8 cellular contexts compared by ENCODE assay signal in genomic region chr1:68111804-68112436, GRCh38.
DNase-seq lines count a peak whose midpoint lies in the region; ATAC-seq, FAIRE-seq and TF ChIP-seq lines count a peak whose summit lies in the region.

No MANE protein-coding gene starts in this region.

- H3K4me2 ChIP-seq in OCI-LY3 (ENCODE audit: low read length), result no peak overlapping the region

- H3K27ac ChIP-seq in HEK293 (ENCODE audit: extremely low read depth, low read depth, low read length) (no peak overlapping the region), OCI-LY3 (ENCODE audit: low read length) (no peak overlapping the region), lung (ENCODE audit: low read depth in 1 of 2, low read length in 1 of 2) (no peak overlapping the region)
- H3K27ac ChIP-seq in CD4-positive, alpha-beta T cell (ENCODE audit: low read depth, low read length), result no peak overlapping the region

- no peak overlapping the region for H3K4me3 Mint-ChIP-seq in CD4-positive, alpha-beta T cell
- H3K4me3 Mint-ChIP-seq in activated CD8-positive, alpha-beta T cell treated with anti-CD3 and anti-CD28 coated beads for 36 hours, result no peak overlapping the region

- no peaks in the 10 kb centered on the region for H3K36me3 Mint-ChIP-seq in CD4-positive, alpha-beta T cell (ENCODE audit: low read depth)
- no peaks in the 10 kb centered on the region for H3K36me3 Mint-ChIP-seq in activated CD8-positive, alpha-beta T cell treated with anti-CD3 and anti-CD28 coated beads for 36 hours (ENCODE audit: low read depth)

- peak; percentile 54 for ATAC-seq in lung (ENCODE audit: insufficient read depth, low FRiP score)
- ATAC-seq in CD4-positive, alpha-beta T cell (ENCODE audit: poor library complexity), result no peak
- no peak for ATAC-seq in activated CD8-positive, alpha-beta T cell treated with anti-CD3 and anti-CD28 coated beads for 36 hours

- TF ChIP-seq CTCF in AG09309 (IDR thresholded peaks at IDR 0.05; ENCODE audit: control insufficient read depth, insufficient read depth, low read depth, low read length, missing control alignments) (peak; percentile 74), HEK293 (tag by site-specific recombination; IDR thresholded peaks at IDR 0.05) (peak; percentile 80), OCI-LY3 (IDR thresholded peaks at IDR 0.05; ENCODE audit: low read depth, low read length) (peak; percentile 25; the same call in 1 of the 2 replicates), lung (IDR thresholded peaks at IDR 0.05; ENCODE audit: control extremely low read depth, extremely low read depth) (peak; percentile 25)
- no peak for TF ChIP-seq CTCF in CD4-positive, alpha-beta T cell (IDR thresholded peaks at IDR 0.05)
- TF ChIP-seq CTCF in activated CD8-positive, alpha-beta T cell treated with anti-CD3 and anti-CD28 coated beads for 36 hours (IDR thresholded peaks at IDR 0.05), result no peak

- H3K4me3 ChIP-seq in AG09309 (ENCODE audit: control insufficient read depth, low read depth, low read length), result no peak overlapping the region
- no peak overlapping the region for H3K4me3 ChIP-seq in HEK293 (ENCODE audit: low read depth, low read length)
- H3K4me3 ChIP-seq in OCI-LY3 (ENCODE audit: low read length), result no peak overlapping the region
- H3K4me3 ChIP-seq in lung, result no peak overlapping the region

- no peaks in the 10 kb centered on the region for H3K9me3 Mint-ChIP-seq in CD4-positive, alpha-beta T cell
- H3K9me3 Mint-ChIP-seq in activated CD8-positive, alpha-beta T cell treated with anti-CD3 and anti-CD28 coated beads for 36 hours, result no peaks in the 10 kb centered on the region

- H3K27me3 ChIP-seq in OCI-LY3 (ENCODE audit: low read depth, low read length), result no peaks in the 10 kb centered on the region
- no peaks in the 10 kb centered on the region for H3K27me3 ChIP-seq in lung (ENCODE audit: control insufficient read depth, insufficient read depth)
- H3K27me3 ChIP-seq in CD4-positive, alpha-beta T cell (ENCODE audit: control insufficient read depth, insufficient read depth, low read length), result peaks cover 10% of the 10 kb centered on the region

- no peaks in the 10 kb centered on the region for H3K4me1 ChIP-seq in HEK293 (ENCODE audit: control insufficient read depth, insufficient read depth, low read length)
- H3K4me1 ChIP-seq in OCI-LY3 (ENCODE audit: low read length), result peaks cover under 1% of the 10 kb centered on the region; the same call in 1 of the 2 replicates
- peaks cover 0 to 6% of the 10 kb centered on the region in 2 donors for H3K4me1 ChIP-seq in lung (ENCODE audit: control insufficient read depth in 2 of 2, insufficient read depth in 2 of 2, low read length in 2 of 2)

- intact Hi-C loops in CD4-positive, alpha-beta T cell (cut with DNase I, micrococcal nuclease), result no loop called here
- intact Hi-C loops in activated CD8-positive, alpha-beta T cell treated with anti-CD3 and anti-CD28 coated beads for 36 hours (cut with micrococcal nuclease), result loop anchor here (5.0 kb wide), 1 partner anchor 260 kb away; no protein-coding TSS in a partner anchor

- peaks cover 4% of the 10 kb centered on the region for H3K27me3 Mint-ChIP-seq in CD4-positive, alpha-beta T cell
- H3K27me3 Mint-ChIP-seq in activated CD8-positive, alpha-beta T cell treated with anti-CD3 and anti-CD28 coated beads for 36 hours, result no peaks in the 10 kb centered on the region

- no peaks in the 10 kb centered on the region for H4K20me1 ChIP-seq in OCI-LY3 (ENCODE audit: insufficient read depth, low read length)

- WGBS in lung, 2 donors, result 35 to 38% methylated on average over 5 of the region's 5 CpGs

- POLR2A ChIA-PET in HEK293 (lab: Yijun Ruan, JAX), result no interaction called here
- POLR2A ChIA-PET in CD4-positive, alpha-beta T cell (lab: Charles Lee), result no interaction called here
- POLR2A ChIA-PET in activated CD8-positive, alpha-beta T cell treated with anti-CD3 and anti-CD28 coated beads for 36 hours (lab: Charles Lee), result no interaction called here

- no peaks in the 10 kb centered on the region for H3K79me2 ChIP-seq in OCI-LY3 (ENCODE audit: low read length)

- H2AFZ ChIP-seq in OCI-LY3 (ENCODE audit: low read depth, low read length), result no peak overlapping the region

- H3K9ac ChIP-seq in OCI-LY3 (ENCODE audit: low read length), result no peak overlapping the region

- H3K9me3 ChIP-seq in HEK293 (ENCODE audit: control insufficient read depth, insufficient read depth, low read depth, low read length) (no peaks in the 10 kb centered on the region), OCI-LY3 (ENCODE audit: insufficient read depth, low read length) (no peaks in the 10 kb centered on the region), lung (ENCODE audit: control insufficient read depth in 2 of 2, insufficient read depth in 1 of 2, low read length in 1 of 2) (no peaks in the 10 kb centered on the region)
- H3K9me3 ChIP-seq in CD4-positive, alpha-beta T cell (ENCODE audit: control insufficient read depth, low read length), result no peaks in the 10 kb centered on the region

- no peaks in the 10 kb centered on the region for H3K36me3 ChIP-seq in HEK293 (ENCODE audit: control insufficient read depth in 2 of 2, insufficient read depth in 1 of 2, low read length in 2 of 2)
- H3K36me3 ChIP-seq in OCI-LY3 (replicated peaks; ENCODE audit: low read depth, low read length), result no peaks in the 10 kb centered on the region
- no peaks in the 10 kb centered on the region for H3K36me3 ChIP-seq in lung (ENCODE audit: control insufficient read depth in 2 of 2, insufficient read depth in 2 of 2, low read length in 2 of 2)

- CTCF ChIA-PET in HEK293 (lab: Yijun Ruan, JAX), result interaction anchor here (0.7 to 11.2 kb wide), 7 partner anchors 229 to 882 kb away, joined by 3 to 292 read pairs (median 4); no protein-coding TSS in a partner anchor
- CTCF ChIA-PET in CD4-positive, alpha-beta T cell (lab: Charles Lee), result no interaction called here
- CTCF ChIA-PET in activated CD8-positive, alpha-beta T cell treated with anti-CD3 and anti-CD28 coated beads for 36 hours (lab: Charles Lee), result no interaction called here

- DNase-seq in AG09309 (ENCODE audit: low read depth), result peak; percentile 75
- DNase-seq in ecto neural progenitor cell (ENCODE audit: low spot score), result peak; percentile 37
- DNase-seq in lung (ENCODE audit: low spot score), result peak; percentile 41
- peak; percentile 72 for DNase-seq in urothelium cell line (ENCODE audit: low spot score)
- no peak for DNase-seq in CD4-positive, alpha-beta T cell
- DNase-seq in activated CD8-positive, alpha-beta T cell treated with anti-CD3 and anti-CD28 coated beads for 36 hours, result no peak

- no peak for FAIRE-seq in urothelium cell line (lab: Jason Lieb, UNC)

- no peak overlapping the region for H3K27ac Mint-ChIP-seq in CD4-positive, alpha-beta T cell
- H3K27ac Mint-ChIP-seq in activated CD8-positive, alpha-beta T cell treated with anti-CD3 and anti-CD28 coated beads for 36 hours, result no peak overlapping the region

- H3K4me1 Mint-ChIP-seq in CD4-positive, alpha-beta T cell (ENCODE audit: low read depth), result no peaks in the 10 kb centered on the region
- peaks cover under 1% of the 10 kb centered on the region for H3K4me1 Mint-ChIP-seq in activated CD8-positive, alpha-beta T cell treated with anti-CD3 and anti-CD28 coated beads for 36 hours (ENCODE audit: low read depth)

TF ChIP-seq in HEK293, 187 proteins besides CTCF, POLR2A, EP300 and RAD21:
- TF ChIP-seq ZNF654 (tag by site-specific recombination; IDR thresholded peaks at IDR 0.05; ENCODE audit: low read depth) (peak; percentile 62), ZNF677 (tag by site-specific recombination; IDR thresholded peaks at IDR 0.05) (no peak), ZFP69B (tag by site-specific recombination; IDR thresholded peaks at IDR 0.05) (no peak), HIC1 (tag by site-specific recombination; IDR thresholded peaks at IDR 0.05) (no peak), ZBTB44 (tag by site-specific recombination; IDR thresholded peaks at IDR 0.05) (peak; percentile 30; the same call in 1 of the 2 replicates)

Comparison
In these comparisons a context has a peak if more than half of its experiments do, and no peak if none do; other contexts are left out.
1. DNase-seq: peak in AG09309 (single experiment), ecto neural progenitor cell (single experiment), lung (single experiment) and urothelium cell line (single experiment); none in CD4-positive, alpha-beta T cell (0 of 10) and activated CD8-positive, alpha-beta T cell treated with anti-CD3 and anti-CD28 coated beads for 36 hours (single experiment).
2. CTCF ChIP-seq: peak in AG09309 (single experiment), HEK293 (single experiment), OCI-LY3 (single experiment) and lung (single experiment); none in CD4-positive, alpha-beta T cell (single experiment) and activated CD8-positive, alpha-beta T cell treated with anti-CD3 and anti-CD28 coated beads for 36 hours (single experiment).